Comparison of ENCODE assay signal across 1 cellular context in genomic region chr20:37364927-37365272, GRCh38.
A peak's percentile ranks its signal among the peaks of the same experiment; 100 is the strongest.
TF ChIP-seq lines count a peak whose summit lies in the region.

No MANE protein-coding gene starts in this region.

TF ChIP-seq in GM12878, 131 proteins besides CTCF, POLR2A, EP300 and RAD21:
- no peak for TF ChIP-seq BCLAF1 (IDR thresholded peaks at IDR 0.05)
- peak; percentile 16; the same call in 1 of the 2 replicates for TF ChIP-seq SMC3 (IDR thresholded peaks at IDR 0.05; ENCODE audit: borderline replicate concordance, low read length)
